ENCODE assay signal across 8 cellular contexts in the genomic region with DNA sequence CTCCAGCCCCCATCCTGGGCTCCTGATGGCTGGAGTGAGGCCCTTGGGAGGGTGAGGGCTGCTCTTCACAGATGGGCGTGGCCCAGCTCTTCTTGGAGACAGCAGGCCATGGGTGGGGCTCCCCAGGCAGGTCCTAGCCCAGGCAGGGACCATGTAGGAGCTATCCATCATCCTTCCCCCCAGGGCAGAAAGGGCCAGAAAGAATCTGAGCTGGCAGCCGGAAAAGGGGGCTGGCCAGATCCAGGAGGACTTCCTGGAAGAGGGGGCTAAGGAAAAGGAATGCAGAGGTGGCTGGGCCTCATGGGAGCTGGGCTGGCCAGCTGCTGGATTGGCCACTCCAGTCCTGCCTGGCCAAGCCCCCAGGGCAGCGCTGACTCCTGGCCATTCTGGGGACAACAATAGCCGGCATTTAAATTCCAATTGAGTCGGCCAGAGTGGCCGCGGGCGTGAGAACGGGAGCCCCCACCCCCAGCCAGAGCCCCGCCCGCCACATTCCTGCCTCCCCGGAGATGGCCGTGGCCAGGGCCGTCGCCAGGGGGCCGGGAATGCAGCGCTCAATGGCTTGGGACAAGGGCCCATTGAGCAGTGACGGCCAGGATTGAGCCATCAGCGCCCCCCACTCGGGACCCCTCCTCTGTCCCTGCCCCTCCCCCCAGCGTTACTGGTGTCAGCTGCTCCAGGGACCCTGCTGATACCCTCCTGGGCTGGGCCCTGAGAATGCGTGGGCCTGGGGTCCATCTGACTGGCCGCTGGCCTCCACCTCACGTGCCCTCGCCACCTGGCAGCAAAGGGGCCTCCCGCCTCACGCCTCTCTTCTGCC. TPM values are rescaled to one million over a fixed set of nuclear protein-coding genes. Genes with fewer than 3 reads are reported as not detected.
DNase-seq lines count a peak whose midpoint lies in the region; FAIRE-seq and TF ChIP-seq lines count a peak whose summit lies in the region.

No MANE protein-coding gene starts in this region.

- H3K4me1 ChIP-seq in astrocyte (ENCODE audit: insufficient read depth, low read length): no peaks in the 10 kb centered on the region
- H3K4me1 ChIP-seq in iPS-18a (ENCODE audit: control insufficient read depth, low read depth, low read length): peaks cover 21% of the 10 kb centered on the region
- H3K4me1 ChIP-seq in smooth muscle cell (ENCODE audit: low read depth): peaks cover 23% of the 10 kb centered on the region
- peaks cover 0 to 27% of the 10 kb centered on the region in 2 experiments; a peak in 1 of 4 replicates for H3K4me1 ChIP-seq in SK-N-SH (ENCODE audit: control insufficient read depth in 1 of 2, insufficient read depth in 2 of 2, low read depth in 1 of 2, low read length in 1 of 2)

- H3K9ac ChIP-seq in astrocyte (ENCODE audit: low read length): no peak overlapping the region
- no peak overlapping the region for H3K9ac ChIP-seq in iPS-18a (ENCODE audit: low read length)
- no peak overlapping the region for H3K9ac ChIP-seq in smooth muscle cell (ENCODE audit: low read depth)
- H3K9ac ChIP-seq in SK-N-SH: no peak overlapping the region

- no peaks in the 10 kb centered on the region for H3K4me1 Mint-ChIP-seq in HFFc6 (ENCODE audit: low read depth)
- no peaks in the 10 kb centered on the region for H3K4me1 Mint-ChIP-seq in astrocyte (ENCODE audit: low read depth, unreplicated experiment)

- H3K36me3 Mint-ChIP-seq in HFFc6 (ENCODE audit: low read depth) (no peaks in the 10 kb centered on the region), astrocyte (ENCODE audit: low read depth, unreplicated experiment) (no peaks in the 10 kb centered on the region)

- POLR2A ChIA-PET in SK-N-SH (lab: Yijun Ruan, JAX): interaction anchor here (1.4 kb wide), 1 partner anchor 15 kb away, joined by 6 read pairs; the partner anchor contains the start of gene FGFR3

- H3K4me3 Mint-ChIP-seq in HFFc6 (no peak overlapping the region), astrocyte (ENCODE audit: unreplicated experiment) (no peak overlapping the region)

- TF ChIP-seq EP300 in SK-N-SH (IDR thresholded peaks at IDR 0.05; ENCODE audit: borderline replicate concordance in 1 of 2, low read depth in 1 of 2, low read length in 1 of 2): no peak

- H3K9me3 Mint-ChIP-seq in HFFc6: no peaks in the 10 kb centered on the region
- H3K9me3 Mint-ChIP-seq in astrocyte (ENCODE audit: unreplicated experiment): no peaks in the 10 kb centered on the region

- no peak for FAIRE-seq in astrocyte (lab: Jason Lieb, UNC)

- H2AFZ ChIP-seq in astrocyte (ENCODE audit: low read depth, low read length) (peak overlapping the region; percentile 47), smooth muscle cell (ENCODE audit: low read depth) (no peak overlapping the region), SK-N-SH (ENCODE audit: low read depth) (no peak overlapping the region)

- peak overlapping the region; percentile 48 for H3K4me2 ChIP-seq in astrocyte (ENCODE audit: low read length)
- H3K4me2 ChIP-seq in smooth muscle cell: peak overlapping the region; percentile 63
- no peak overlapping the region for H3K4me2 ChIP-seq in SK-N-SH

- no peaks in the 10 kb centered on the region for H3K9me2 ChIP-seq in SK-N-SH

- H3K9me3 ChIP-seq in astrocyte (ENCODE audit: insufficient read depth, low read depth, low read length) (no peaks in the 10 kb centered on the region), iPS-18a (ENCODE audit: control insufficient read depth, low read depth, low read length) (no peaks in the 10 kb centered on the region), smooth muscle cell (replicated peaks; ENCODE audit: low read depth) (no peaks in the 10 kb centered on the region), SK-N-SH (no peaks in the 10 kb centered on the region)

- peak; percentile 56 for DNase-seq in HFFc6
- peak; percentile 20 for DNase-seq in astrocyte (ENCODE audit: low read depth)
- DNase-seq in smooth muscle cell (lab: John Stamatoyannopoulos, UW; ENCODE audit: unreplicated experiment): no peak
- DNase-seq in stimulated activated naive CD4-positive, alpha-beta T cell treated with Interleukin-2 at 50 U/mL for 16 hours (lab: John Stamatoyannopoulos, UW): no peak
- DNase-seq in RPMI8226: no peak
- DNase-seq in stimulated activated CD4-positive, alpha-beta T cell treated with anti-CD3 and anti-CD28 coated beads, Interleukin-15, amount 100 ng/mL, for 24 hours: no peak
- no peak for DNase-seq in SK-N-SH

- H3K79me2 ChIP-seq in astrocyte (ENCODE audit: insufficient read depth, low read length) (no peaks in the 10 kb centered on the region), smooth muscle cell (ENCODE audit: low read depth) (no peaks in the 10 kb centered on the region), SK-N-SH (ENCODE audit: insufficient read depth) (no peaks in the 10 kb centered on the region)

- WGBS in smooth muscle cell (ENCODE audit: low lambda C conversion rate): 32% methylated on average over 27 of the region's 27 CpGs
- 91% methylated on average over 14 of the region's 27 CpGs for WGBS in SK-N-SH (ENCODE audit: low lambda C conversion rate)

- no peak for TF ChIP-seq RAD21 in SK-N-SH (IDR thresholded peaks at IDR 0.05; ENCODE audit: low read length)

- peaks cover 4% of the 10 kb centered on the region for H3K27me3 Mint-ChIP-seq in HFFc6 (ENCODE audit: insufficient read depth)
- H3K27me3 Mint-ChIP-seq in astrocyte (ENCODE audit: low read depth, unreplicated experiment): peaks cover 7% of the 10 kb centered on the region

- H3K36me3 ChIP-seq in astrocyte (ENCODE audit: insufficient read depth, low read length) (no peaks in the 10 kb centered on the region), iPS-18a (ENCODE audit: control insufficient read depth, low read depth, low read length) (no peaks in the 10 kb centered on the region), smooth muscle cell (ENCODE audit: low read depth) (no peaks in the 10 kb centered on the region), SK-N-SH (replicated peaks in 1 of 2; ENCODE audit: control insufficient read depth in 1 of 2, insufficient read depth in 2 of 2, low read length in 1 of 2) (no peaks in the 10 kb centered on the region)

- TF ChIP-seq CTCF in HFFc6 (IDR thresholded peaks at IDR 0.05) (peak; percentile 41; the same call in 1 of the 2 replicates), astrocyte (IDR thresholded peaks at IDR 0.05; ENCODE audit: insufficient read depth, low read depth, low read length) (no peak), smooth muscle cell (IDR thresholded peaks at IDR 0.05; ENCODE audit: borderline replicate concordance, insufficient read depth, poor library complexity, severe bottlenecking) (peak; percentile 26), SK-N-SH (IDR thresholded peaks at IDR 0.05) (no peak)

- no peak overlapping the region for H3K27ac ChIP-seq in astrocyte (ENCODE audit: low read depth, low read length)
- peak overlapping the region; percentile 35 for H3K27ac ChIP-seq in iPS-18a (ENCODE audit: low read length)
- no peak overlapping the region for H3K27ac ChIP-seq in smooth muscle cell (ENCODE audit: low read depth)
- H3K27ac ChIP-seq in SK-N-SH (ENCODE audit: low read depth in 2 of 2, low read length in 1 of 2): no peak overlapping the region

- H3K27me3 ChIP-seq in astrocyte (ENCODE audit: insufficient read depth, low read length) (no peaks in the 10 kb centered on the region), iPS-18a (ENCODE audit: control insufficient read depth, insufficient read depth, low read length) (no peaks in the 10 kb centered on the region), smooth muscle cell (ENCODE audit: low read depth) (no peaks in the 10 kb centered on the region), SK-N-SH (ENCODE audit: insufficient read depth) (no peaks in the 10 kb centered on the region)

- H3K4me3 ChIP-seq in astrocyte (ENCODE audit: insufficient read depth, low read depth, low read length) (no peak overlapping the region), iPS-18a (ENCODE audit: low read length) (peak overlapping the region; percentile 7), smooth muscle cell (no peak overlapping the region), SK-N-SH (ENCODE audit: low read depth in 2 of 2, low read length in 1 of 2) (no peak overlapping the region)

- H3K27ac Mint-ChIP-seq in HFFc6 (no peak overlapping the region), astrocyte (ENCODE audit: unreplicated experiment) (no peak overlapping the region)

- CTCF ChIA-PET in SK-N-SH (lab: Yijun Ruan, JAX): interaction anchor here (0.6 to 2.8 kb wide), 7 partner anchors 10 to 51 kb away, joined by 3 to 15 read pairs (median 3); no protein-coding TSS in a partner anchor

- no peaks in the 10 kb centered on the region for H3F3A ChIP-seq in smooth muscle cell (ENCODE audit: low read depth)
- no peaks in the 10 kb centered on the region for H3F3A ChIP-seq in SK-N-SH (replicated peaks; ENCODE audit: insufficient read depth)

- H4K20me1 ChIP-seq in astrocyte (ENCODE audit: insufficient read depth, low read length) (no peaks in the 10 kb centered on the region), smooth muscle cell (ENCODE audit: low read depth) (no peaks in the 10 kb centered on the region), SK-N-SH (ENCODE audit: insufficient read depth) (no peaks in the 10 kb centered on the region)

TF ChIP-seq in SK-N-SH, 30 proteins besides CTCF, POLR2A, EP300 and RAD21 (continues in another document):
- TF ChIP-seq MEF2A (IDR thresholded peaks at IDR 0.05; ENCODE audit: borderline replicate concordance, low read depth) (no peak), MXI1 (IDR thresholded peaks at IDR 0.05; ENCODE audit: low read depth, low read length) (no peak), SMC3 (IDR thresholded peaks at IDR 0.05; ENCODE audit: low read depth, low read length) (no peak)

RNA-seq across cellular contexts. Expression of gene FGFR3, which starts 15.1 kb away (rescaled TPM):
- 1 to 10 TPM in 1 of 6 experiments, under 1 TPM in 5; 0.59 to 1.6 (median 0.75) TPM for total RNA-seq in HFFc6 (2021; fragmentation: NEBNext Ultra II Directional; extraction: Animal tissue kit (Norgen Biotek cat#: 25700))
- total RNA-seq in astrocyte (3.6 and 3.9 TPM in 2 replicates), smooth muscle cell (6.4 and 6.6 TPM in 2 replicates)
- polyA plus RNA-seq in smooth muscle cell (13.6 and 15.1 TPM in 2 replicates), SK-N-SH (2012; rRNA removed) (0.62 and 1.1 TPM in 2 replicates)
- 0.37 and 0.69 TPM in 2 replicates for polyA plus RNA-seq in SK-N-SH (2012; cell fraction: cytosol; rRNA removed)
- 2.3 and 2.7 TPM in 2 replicates for polyA plus RNA-seq in SK-N-SH (2012; cell fraction: nucleus; rRNA removed)

RNA-seq across cellular contexts. Expression of gene TACC3, which starts 56.7 kb away (rescaled TPM):
- total RNA-seq in HFFc6 (2021; fragmentation: NEBNext Ultra II Directional; extraction: Animal tissue kit (Norgen Biotek cat#: 25700)): 10 to 100 TPM; 44.2 to 95.3 (median 93.3) TPM
- 10.2 and 15.0 TPM in 2 replicates for total RNA-seq in astrocyte
- 4.0 and 19.4 TPM in 2 replicates for total RNA-seq in smooth muscle cell
- polyA plus RNA-seq in smooth muscle cell: 12.5 and 14.7 TPM in 2 replicates
- 29.2 and 49.5 TPM in 2 replicates for polyA plus RNA-seq in SK-N-SH (2012; rRNA removed)
- 24.5 and 30.6 TPM in 2 replicates for polyA plus RNA-seq in SK-N-SH (2012; cell fraction: cytosol; rRNA removed)
- 89.9 and 151 TPM in 2 replicates for polyA plus RNA-seq in SK-N-SH (2012; cell fraction: nucleus; rRNA removed)

RNA-seq across cellular contexts. Expression of gene TMEM129, which starts 56.9 kb away (rescaled TPM):
- 10 to 100 TPM; 24.6 to 36.7 (median 27.7) TPM for total RNA-seq in HFFc6 (2021; fragmentation: NEBNext Ultra II Directional; extraction: Animal tissue kit (Norgen Biotek cat#: 25700))
- total RNA-seq in astrocyte: 26.8 and 29.3 TPM in 2 replicates
- 29.9 and 30.4 TPM in 2 replicates for total RNA-seq in smooth muscle cell
- polyA plus RNA-seq in smooth muscle cell: 49.0 and 50.5 TPM in 2 replicates
- polyA plus RNA-seq in SK-N-SH (2012; rRNA removed): 36.5 and 43.9 TPM in 2 replicates
- 16.4 and 29.5 TPM in 2 replicates for polyA plus RNA-seq in SK-N-SH (2012; cell fraction: cytosol; rRNA removed)
- polyA plus RNA-seq in SK-N-SH (2012; cell fraction: nucleus; rRNA removed): 68.2 and 69.8 TPM in 2 replicates

Comparison
In these comparisons a context has a peak if more than half of its experiments do, and no peak if none do; other contexts are left out.
1. DNase-seq: peak in HFFc6 (single experiment) and astrocyte (single experiment); none in smooth muscle cell (single experiment), stimulated activated naive CD4-positive, alpha-beta T cell treated with Interleukin-2 at 50 U/mL for 16 hours (single experiment), RPMI8226 (single experiment), stimulated activated CD4-positive, alpha-beta T cell treated with anti-CD3 and anti-CD28 coated beads, Interleukin-15, amount 100 ng/mL, for 24 hours (single experiment) and SK-N-SH (single experiment).
2. CTCF ChIP-seq: peak in HFFc6 (single experiment) and smooth muscle cell (single experiment); none in astrocyte (single experiment) and SK-N-SH (single experiment).